Comparison of ENCODE assay signal across 8 cellular contexts in the genomic region with DNA sequence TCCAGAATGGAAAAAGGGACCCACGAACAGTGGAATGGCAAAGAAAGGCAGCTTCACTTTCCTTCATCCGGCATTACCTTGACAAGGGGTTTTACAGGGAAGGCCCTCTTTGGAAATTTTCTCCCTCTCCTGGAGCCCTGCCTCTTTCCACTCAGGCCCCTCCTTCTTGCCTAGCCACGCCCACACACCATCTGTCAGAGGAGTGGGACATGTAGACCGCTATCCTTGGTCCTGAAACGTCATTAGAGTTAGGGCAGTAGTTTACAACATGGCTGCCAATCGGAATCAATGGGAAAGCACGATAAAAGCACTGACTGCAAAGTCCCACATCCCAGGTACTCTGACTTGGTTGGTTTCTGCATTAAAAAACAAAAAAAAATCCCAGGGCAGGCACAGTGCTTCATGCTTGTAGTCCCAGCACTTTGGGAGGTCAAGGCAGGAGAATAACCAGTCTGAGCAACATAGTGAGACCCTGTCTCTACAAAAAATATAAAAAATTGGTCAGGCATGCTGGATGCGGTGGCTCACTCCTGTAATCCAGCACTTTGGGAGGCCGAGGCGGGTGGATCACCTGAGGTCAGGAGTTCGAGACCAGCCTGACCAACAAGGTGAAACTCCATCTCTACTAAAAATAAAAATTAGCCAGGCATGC.
DNase-seq lines count a peak whose midpoint lies in the region; ATAC-seq and TF ChIP-seq lines count a peak whose summit lies in the region.

No MANE protein-coding gene starts in this region.

- CTCF ChIA-PET in CD8-positive, alpha-beta T cell (lab: Charles Lee) = no interaction called here

- no peaks in the 10 kb centered on the region for H3K9me3 ChIP-seq in CD8-positive, alpha-beta T cell (ENCODE audit: low read length)

- POLR2A ChIA-PET in CD8-positive, alpha-beta T cell (lab: Charles Lee) = no interaction called here

- ATAC-seq in left lobe of liver (peak; percentile 57), GM18868 (IDR thresholded peaks at IDR 0.05; ENCODE audit: unreplicated experiment) (no peak)
- no peak for ATAC-seq in CD8-positive, alpha-beta T cell

- H3K27ac ChIP-seq in CD8-positive, alpha-beta T cell (ENCODE audit: low read depth, low read length) = no peak overlapping the region

- H3K27ac Mint-ChIP-seq in CD8-positive, alpha-beta T cell = no peak overlapping the region

- intact Hi-C loops in CD8-positive, alpha-beta T cell (cut with DNase I, micrococcal nuclease) = no loop called here

- no peak overlapping the region for H3K4me3 Mint-ChIP-seq in CD8-positive, alpha-beta T cell

- no peak for TF ChIP-seq CTCF in CD8-positive, alpha-beta T cell (IDR thresholded peaks at IDR 0.05)

- no peaks in the 10 kb centered on the region for H3K4me1 Mint-ChIP-seq in CD8-positive, alpha-beta T cell (ENCODE audit: low read depth)

- no peak overlapping the region for H3K4me3 ChIP-seq in CD8-positive, alpha-beta T cell (ENCODE audit: low read depth, low read length)

- H3K9me3 Mint-ChIP-seq in CD8-positive, alpha-beta T cell = no peaks in the 10 kb centered on the region

- in situ Hi-C loops in KBM-7 (cut with MboI; ENCODE audit: low pct_unique_long_range_greater_than_20kb, low sequenced_read_pairs) = no loop called here

- no peaks in the 10 kb centered on the region for H3K27me3 ChIP-seq in CD8-positive, alpha-beta T cell (ENCODE audit: insufficient read depth, low read length)

- peak; percentile 41 for DNase-seq in D341Med (ENCODE audit: low spot score)
- DNase-seq in KBM-7 = peak; percentile 71
- DNase-seq in amniotic epithelial cell (ENCODE audit: low read depth) = peak; percentile 78
- no peak for DNase-seq in left lobe of liver (ENCODE audit: low spot score)
- no peak for DNase-seq in GM19238 (ENCODE audit: insufficient read length, low spot score)
- DNase-seq in SHP77 treated with DMSO at 0.1 percent for 48 hours (lab: John Stamatoyannopoulos, UW) = no peak
- no peak for DNase-seq in CD8-positive, alpha-beta T cell

- peaks cover 28% of the 10 kb centered on the region for H3K27me3 Mint-ChIP-seq in CD8-positive, alpha-beta T cell (ENCODE audit: low read depth)

- H3K36me3 Mint-ChIP-seq in CD8-positive, alpha-beta T cell = no peaks in the 10 kb centered on the region

- no peaks in the 10 kb centered on the region for H3K4me1 ChIP-seq in CD8-positive, alpha-beta T cell (ENCODE audit: insufficient read depth, low read length)

- no peaks in the 10 kb centered on the region for H3K36me3 ChIP-seq in CD8-positive, alpha-beta T cell (ENCODE audit: insufficient read depth, low read length)

Comparison
In these comparisons a context has a peak if more than half of its experiments do, and no peak if none do; other contexts are left out.
1. DNase-seq: peak in D341Med (single experiment), KBM-7 (single experiment) and amniotic epithelial cell (single experiment); none in left lobe of liver (single experiment), GM19238 (single experiment), SHP77 treated with DMSO at 0.1 percent for 48 hours (single experiment) and CD8-positive, alpha-beta T cell (0 of 7).